1 cellular context compared by ENCODE assay signal in genomic region chr4:56310401-56310800, GRCh38.
TF ChIP-seq lines count a peak whose summit lies in the region.

No MANE protein-coding gene starts in this region.

TF ChIP-seq in SK-N-SH, 30 proteins besides CTCF, POLR2A, EP300 and RAD21 (continued from another document):
- TF ChIP-seq FOSL2 (IDR thresholded peaks at IDR 0.05; ENCODE audit: borderline replicate concordance, low read depth), result no peak
- TF ChIP-seq MEF2A (IDR thresholded peaks at IDR 0.05; ENCODE audit: borderline replicate concordance, low read depth), result no peak
